1 cellular context compared by ENCODE assay signal in the genomic region with DNA sequence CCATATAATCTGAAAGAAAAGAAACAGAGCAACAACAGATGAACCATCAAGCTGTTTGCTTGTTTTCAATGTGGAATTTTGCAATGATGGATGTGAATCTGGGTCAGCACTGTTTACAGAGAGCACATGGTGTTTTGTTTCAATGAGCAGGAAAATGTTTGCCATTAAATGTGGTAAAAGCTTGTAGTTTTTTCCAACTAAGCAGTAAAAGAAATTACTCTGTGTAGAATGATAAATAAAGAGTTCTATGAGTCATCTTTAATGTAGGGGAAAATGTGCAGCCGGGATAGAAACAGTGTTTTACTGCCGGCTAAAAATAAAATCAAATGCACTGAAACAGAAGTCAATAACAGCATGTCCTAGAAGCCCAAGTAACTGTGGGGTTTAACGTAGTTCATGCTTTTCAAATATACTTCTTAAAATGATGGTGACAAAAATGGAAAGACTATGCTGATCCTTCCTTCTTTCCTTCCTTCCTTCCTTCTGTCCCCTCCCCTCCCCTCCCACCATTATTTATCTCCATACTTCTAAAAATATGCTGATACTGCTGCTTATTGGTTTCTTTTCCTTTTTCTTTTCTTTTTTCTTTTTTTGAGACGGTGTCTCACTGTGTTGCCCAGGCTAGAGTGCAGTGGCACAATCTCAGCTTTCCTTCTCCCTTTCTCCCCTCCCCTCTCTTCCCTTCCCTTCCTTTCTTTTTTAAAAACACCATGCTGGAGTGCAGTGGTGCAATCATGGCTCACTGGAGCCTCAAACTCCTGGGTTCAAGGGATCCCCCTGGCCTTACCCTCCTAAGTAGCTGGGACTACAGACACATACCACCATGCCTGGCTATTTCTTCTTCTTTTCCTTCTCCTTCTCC.
TF ChIP-seq lines count a peak whose summit lies in the region.

No MANE protein-coding gene starts in this region.

TF ChIP-seq in HepG2, 621 proteins besides CTCF, POLR2A, EP300 and RAD21 (continues in another document):
- TF ChIP-seq NPAS2 (CRISPR knock-in tag; IDR thresholded peaks at IDR 0.05; ENCODE audit: borderline replicate concordance) (no peak), KLF13 (CRISPR knock-in tag; IDR thresholded peaks at IDR 0.05) (no peak), MIER3 (CRISPR knock-in tag; IDR thresholded peaks at IDR 0.05; ENCODE audit: borderline replicate concordance) (peak; percentile 71; the same call in 1 of the 2 replicates), TMF1 (CRISPR knock-in tag; IDR thresholded peaks at IDR 0.05; ENCODE audit: low read depth) (no peak), ZBTB7B (CRISPR knock-in tag; IDR thresholded peaks at IDR 0.05) (no peak), RFX5 (IDR thresholded peaks at IDR 0.05; ENCODE audit: low read depth, low read length) (no peak), ZNF317 (CRISPR knock-in tag; IDR thresholded peaks at IDR 0.05) (no peak), MYNN (CRISPR knock-in tag; IDR thresholded peaks at IDR 0.05; ENCODE audit: low read depth) (no peak), BHLHE40 (IDR thresholded peaks at IDR 0.05; ENCODE audit: low read length) (no peak), ZNF431 (CRISPR knock-in tag; IDR thresholded peaks at IDR 0.05; ENCODE audit: borderline replicate concordance, low read depth) (no peak), MBD4 (IDR thresholded peaks at IDR 0.05; ENCODE audit: borderline replicate concordance, low read length) (peak; percentile 51; the same call in 1 of the 2 replicates), MAFK (conservative IDR thresholded peaks at IDR 0.05 in 1 of 2, IDR thresholded peaks at IDR 0.05 in 1 of 2; ENCODE audit: low read length in 2 of 2) (peak; percentile 40 to 76), ZNF432 (CRISPR knock-in tag; IDR thresholded peaks at IDR 0.05; ENCODE audit: borderline replicate concordance) (no peak), ZNF883 (CRISPR knock-in tag; IDR thresholded peaks at IDR 0.05; ENCODE audit: not compliant biosample characterization) (no peak), ZFP36L2 (CRISPR knock-in tag; IDR thresholded peaks at IDR 0.05) (no peak), ZNF101 (CRISPR knock-in tag; IDR thresholded peaks at IDR 0.05; ENCODE audit: borderline replicate concordance, low read depth) (no peak), HES4 (CRISPR knock-in tag; IDR thresholded peaks at IDR 0.05; ENCODE audit: borderline replicate concordance) (no peak), HOXA9 (CRISPR knock-in tag; IDR thresholded peaks at IDR 0.05; ENCODE audit: borderline replicate concordance) (no peak), SP4 (CRISPR knock-in tag; IDR thresholded peaks at IDR 0.05) (no peak), RFXANK (CRISPR knock-in tag; IDR thresholded peaks at IDR 0.05) (no peak), CCAR2 (optimal IDR thresholded peaks at IDR 0.05; ENCODE audit: low read depth, low read length) (no peak), DNMT1 (CRISPR knock-in tag; IDR thresholded peaks at IDR 0.05) (no peak), NCOA1 (CRISPR knock-in tag; IDR thresholded peaks at IDR 0.05) (no peak)
- TF ChIP-seq, protein P1, sequence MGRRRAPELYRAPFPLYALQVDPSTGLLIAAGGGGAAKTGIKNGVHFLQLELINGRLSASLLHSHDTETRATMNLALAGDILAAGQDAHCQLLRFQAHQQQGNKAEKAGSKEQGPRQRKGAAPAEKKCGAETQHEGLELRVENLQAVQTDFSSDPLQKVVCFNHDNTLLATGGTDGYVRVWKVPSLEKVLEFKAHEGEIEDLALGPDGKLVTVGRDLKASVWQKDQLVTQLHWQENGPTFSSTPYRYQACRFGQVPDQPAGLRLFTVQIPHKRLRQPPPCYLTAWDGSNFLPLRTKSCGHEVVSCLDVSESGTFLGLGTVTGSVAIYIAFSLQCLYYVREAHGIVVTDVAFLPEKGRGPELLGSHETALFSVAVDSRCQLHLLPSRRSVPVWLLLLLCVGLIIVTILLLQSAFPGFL (CRISPR knock-in tag; IDR thresholded peaks at IDR 0.05): no peak
- TF ChIP-seq, protein P2, sequence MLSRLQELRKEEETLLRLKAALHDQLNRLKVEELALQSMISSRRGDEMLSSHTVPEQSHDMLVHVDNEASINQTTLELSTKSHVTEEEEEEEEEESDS (CRISPR knock-in tag; IDR thresholded peaks at IDR 0.05; ENCODE audit: borderline replicate concordance): no peak
- TF ChIP-seq, protein P3, sequence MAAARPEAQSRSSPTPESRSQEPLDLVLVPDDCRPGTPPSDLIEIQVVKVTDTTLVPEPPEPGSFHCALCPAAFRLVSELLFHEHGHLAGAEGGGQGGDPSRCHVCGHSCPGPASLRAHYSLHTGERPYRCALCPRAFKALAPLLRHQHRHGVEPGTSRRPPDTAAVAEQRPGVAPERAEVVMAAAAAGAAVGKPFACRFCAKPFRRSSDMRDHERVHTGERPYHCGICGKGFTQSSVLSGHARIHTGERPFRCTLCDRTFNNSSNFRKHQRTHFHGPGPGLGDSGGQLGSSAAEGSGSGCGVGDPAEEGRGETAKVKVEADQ (CRISPR knock-in tag; IDR thresholded peaks at IDR 0.05; ENCODE audit: borderline replicate concordance): no peak
- TF ChIP-seq, protein P4, sequence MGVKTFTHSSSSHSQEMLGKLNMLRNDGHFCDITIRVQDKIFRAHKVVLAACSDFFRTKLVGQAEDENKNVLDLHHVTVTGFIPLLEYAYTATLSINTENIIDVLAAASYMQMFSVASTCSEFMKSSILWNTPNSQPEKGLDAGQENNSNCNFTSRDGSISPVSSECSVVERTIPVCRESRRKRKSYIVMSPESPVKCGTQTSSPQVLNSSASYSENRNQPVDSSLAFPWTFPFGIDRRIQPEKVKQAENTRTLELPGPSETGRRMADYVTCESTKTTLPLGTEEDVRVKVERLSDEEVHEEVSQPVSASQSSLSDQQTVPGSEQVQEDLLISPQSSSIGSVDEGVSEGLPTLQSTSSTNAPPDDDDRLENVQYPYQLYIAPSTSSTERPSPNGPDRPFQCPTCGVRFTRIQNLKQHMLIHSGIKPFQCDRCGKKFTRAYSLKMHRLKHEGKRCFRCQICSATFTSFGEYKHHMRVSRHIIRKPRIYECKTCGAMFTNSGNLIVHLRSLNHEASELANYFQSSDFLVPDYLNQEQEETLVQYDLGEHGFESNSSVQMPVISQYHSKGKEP (CRISPR knock-in tag; IDR thresholded peaks at IDR 0.05): no peak
- TF ChIP-seq, protein P5, sequence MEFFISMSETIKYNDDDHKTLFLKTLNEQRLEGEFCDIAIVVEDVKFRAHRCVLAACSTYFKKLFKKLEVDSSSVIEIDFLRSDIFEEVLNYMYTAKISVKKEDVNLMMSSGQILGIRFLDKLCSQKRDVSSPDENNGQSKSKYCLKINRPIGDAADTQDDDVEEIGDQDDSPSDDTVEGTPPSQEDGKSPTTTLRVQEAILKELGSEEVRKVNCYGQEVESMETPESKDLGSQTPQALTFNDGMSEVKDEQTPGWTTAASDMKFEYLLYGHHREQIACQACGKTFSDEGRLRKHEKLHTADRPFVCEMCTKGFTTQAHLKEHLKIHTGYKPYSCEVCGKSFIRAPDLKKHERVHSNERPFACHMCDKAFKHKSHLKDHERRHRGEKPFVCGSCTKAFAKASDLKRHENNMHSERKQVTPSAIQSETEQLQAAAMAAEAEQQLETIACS (CRISPR knock-in tag; IDR thresholded peaks at IDR 0.05): no peak
- TF ChIP-seq, protein P6, sequence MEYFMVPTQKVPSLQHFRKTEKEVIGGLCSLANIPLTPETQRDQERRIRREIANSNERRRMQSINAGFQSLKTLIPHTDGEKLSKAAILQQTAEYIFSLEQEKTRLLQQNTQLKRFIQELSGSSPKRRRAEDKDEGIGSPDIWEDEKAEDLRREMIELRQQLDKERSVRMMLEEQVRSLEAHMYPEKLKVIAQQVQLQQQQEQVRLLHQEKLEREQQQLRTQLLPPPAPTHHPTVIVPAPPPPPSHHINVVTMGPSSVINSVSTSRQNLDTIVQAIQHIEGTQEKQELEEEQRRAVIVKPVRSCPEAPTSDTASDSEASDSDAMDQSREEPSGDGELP (IDR thresholded peaks at IDR 0.05; ENCODE audit: borderline replicate concordance, low read depth): peak; percentile 78; the same call in 1 of the 2 replicates
- TF ChIP-seq, protein P7, sequence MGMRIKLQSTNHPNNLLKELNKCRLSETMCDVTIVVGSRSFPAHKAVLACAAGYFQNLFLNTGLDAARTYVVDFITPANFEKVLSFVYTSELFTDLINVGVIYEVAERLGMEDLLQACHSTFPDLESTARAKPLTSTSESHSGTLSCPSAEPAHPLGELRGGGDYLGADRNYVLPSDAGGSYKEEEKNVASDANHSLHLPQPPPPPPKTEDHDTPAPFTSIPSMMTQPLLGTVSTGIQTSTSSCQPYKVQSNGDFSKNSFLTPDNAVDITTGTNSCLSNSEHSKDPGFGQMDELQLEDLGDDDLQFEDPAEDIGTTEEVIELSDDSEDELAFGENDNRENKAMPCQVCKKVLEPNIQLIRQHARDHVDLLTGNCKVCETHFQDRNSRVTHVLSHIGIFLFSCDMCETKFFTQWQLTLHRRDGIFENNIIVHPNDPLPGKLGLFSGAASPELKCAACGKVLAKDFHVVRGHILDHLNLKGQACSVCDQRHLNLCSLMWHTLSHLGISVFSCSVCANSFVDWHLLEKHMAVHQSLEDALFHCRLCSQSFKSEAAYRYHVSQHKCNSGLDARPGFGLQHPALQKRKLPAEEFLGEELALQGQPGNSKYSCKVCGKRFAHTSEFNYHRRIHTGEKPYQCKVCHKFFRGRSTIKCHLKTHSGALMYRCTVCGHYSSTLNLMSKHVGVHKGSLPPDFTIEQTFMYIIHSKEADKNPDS (CRISPR knock-in tag; IDR thresholded peaks at IDR 0.05): no peak
- TF ChIP-seq, protein P8, sequence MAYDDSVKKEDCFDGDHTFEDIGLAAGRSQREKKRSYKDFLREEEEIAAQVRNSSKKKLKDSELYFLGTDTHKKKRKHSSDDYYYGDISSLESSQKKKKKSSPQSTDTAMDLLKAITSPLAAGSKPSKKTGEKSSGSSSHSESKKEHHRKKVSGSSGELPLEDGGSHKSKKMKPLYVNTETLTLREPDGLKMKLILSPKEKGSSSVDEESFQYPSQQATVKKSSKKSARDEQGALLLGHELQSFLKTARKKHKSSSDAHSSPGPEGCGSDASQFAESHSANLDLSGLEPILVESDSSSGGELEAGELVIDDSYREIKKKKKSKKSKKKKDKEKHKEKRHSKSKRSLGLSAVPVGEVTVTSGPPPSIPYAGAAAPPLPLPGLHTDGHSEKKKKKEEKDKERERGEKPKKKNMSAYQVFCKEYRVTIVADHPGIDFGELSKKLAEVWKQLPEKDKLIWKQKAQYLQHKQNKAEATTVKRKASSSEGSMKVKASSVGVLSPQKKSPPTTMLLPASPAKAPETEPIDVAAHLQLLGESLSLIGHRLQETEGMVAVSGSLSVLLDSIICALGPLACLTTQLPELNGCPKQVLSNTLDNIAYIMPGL (CRISPR knock-in tag; IDR thresholded peaks at IDR 0.05; ENCODE audit: borderline replicate concordance in 1 of 2, low read depth in 1 of 2): no peak
- TF ChIP-seq, protein P9, sequence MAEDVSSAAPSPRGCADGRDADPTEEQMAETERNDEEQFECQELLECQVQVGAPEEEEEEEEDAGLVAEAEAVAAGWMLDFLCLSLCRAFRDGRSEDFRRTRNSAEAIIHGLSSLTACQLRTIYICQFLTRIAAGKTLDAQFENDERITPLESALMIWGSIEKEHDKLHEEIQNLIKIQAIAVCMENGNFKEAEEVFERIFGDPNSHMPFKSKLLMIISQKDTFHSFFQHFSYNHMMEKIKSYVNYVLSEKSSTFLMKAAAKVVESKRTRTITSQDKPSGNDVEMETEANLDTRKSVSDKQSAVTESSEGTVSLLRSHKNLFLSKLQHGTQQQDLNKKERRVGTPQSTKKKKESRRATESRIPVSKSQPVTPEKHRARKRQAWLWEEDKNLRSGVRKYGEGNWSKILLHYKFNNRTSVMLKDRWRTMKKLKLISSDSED (CRISPR knock-in tag; IDR thresholded peaks at IDR 0.05): no peak
- TF ChIP-seq, protein P10, sequence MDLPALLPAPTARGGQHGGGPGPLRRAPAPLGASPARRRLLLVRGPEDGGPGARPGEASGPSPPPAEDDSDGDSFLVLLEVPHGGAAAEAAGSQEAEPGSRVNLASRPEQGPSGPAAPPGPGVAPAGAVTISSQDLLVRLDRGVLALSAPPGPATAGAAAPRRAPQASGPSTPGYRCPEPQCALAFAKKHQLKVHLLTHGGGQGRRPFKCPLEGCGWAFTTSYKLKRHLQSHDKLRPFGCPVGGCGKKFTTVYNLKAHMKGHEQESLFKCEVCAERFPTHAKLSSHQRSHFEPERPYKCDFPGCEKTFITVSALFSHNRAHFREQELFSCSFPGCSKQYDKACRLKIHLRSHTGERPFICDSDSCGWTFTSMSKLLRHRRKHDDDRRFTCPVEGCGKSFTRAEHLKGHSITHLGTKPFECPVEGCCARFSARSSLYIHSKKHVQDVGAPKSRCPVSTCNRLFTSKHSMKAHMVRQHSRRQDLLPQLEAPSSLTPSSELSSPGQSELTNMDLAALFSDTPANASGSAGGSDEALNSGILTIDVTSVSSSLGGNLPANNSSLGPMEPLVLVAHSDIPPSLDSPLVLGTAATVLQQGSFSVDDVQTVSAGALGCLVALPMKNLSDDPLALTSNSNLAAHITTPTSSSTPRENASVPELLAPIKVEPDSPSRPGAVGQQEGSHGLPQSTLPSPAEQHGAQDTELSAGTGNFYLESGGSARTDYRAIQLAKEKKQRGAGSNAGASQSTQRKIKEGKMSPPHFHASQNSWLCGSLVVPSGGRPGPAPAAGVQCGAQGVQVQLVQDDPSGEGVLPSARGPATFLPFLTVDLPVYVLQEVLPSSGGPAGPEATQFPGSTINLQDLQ (CRISPR knock-in tag; IDR thresholded peaks at IDR 0.05): no peak
- TF ChIP-seq, protein P11, sequence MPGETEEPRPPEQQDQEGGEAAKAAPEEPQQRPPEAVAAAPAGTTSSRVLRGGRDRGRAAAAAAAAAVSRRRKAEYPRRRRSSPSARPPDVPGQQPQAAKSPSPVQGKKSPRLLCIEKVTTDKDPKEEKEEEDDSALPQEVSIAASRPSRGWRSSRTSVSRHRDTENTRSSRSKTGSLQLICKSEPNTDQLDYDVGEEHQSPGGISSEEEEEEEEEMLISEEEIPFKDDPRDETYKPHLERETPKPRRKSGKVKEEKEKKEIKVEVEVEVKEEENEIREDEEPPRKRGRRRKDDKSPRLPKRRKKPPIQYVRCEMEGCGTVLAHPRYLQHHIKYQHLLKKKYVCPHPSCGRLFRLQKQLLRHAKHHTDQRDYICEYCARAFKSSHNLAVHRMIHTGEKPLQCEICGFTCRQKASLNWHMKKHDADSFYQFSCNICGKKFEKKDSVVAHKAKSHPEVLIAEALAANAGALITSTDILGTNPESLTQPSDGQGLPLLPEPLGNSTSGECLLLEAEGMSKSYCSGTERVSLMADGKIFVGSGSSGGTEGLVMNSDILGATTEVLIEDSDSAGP (CRISPR knock-in tag; IDR thresholded peaks at IDR 0.05; ENCODE audit: borderline replicate concordance): no peak
